ENCODE assay signal across 18 cellular contexts in genomic region chr7:11252705-11253272, GRCh38.
DNase-seq lines count a peak whose midpoint lies in the region; ATAC-seq and TF ChIP-seq lines count a peak whose summit lies in the region.
"Had no signal": no experiment of that assay in that cellular context is flagged by ENCODE, and none has a peak within 500 bp of the region (broad histone marks: within the 10 kb centered on the region; RNA-seq: fewer than 3 reads in every experiment).

No MANE protein-coding gene starts in this region.

- peak; percentile 57 for ATAC-seq in GM18870 (IDR thresholded peaks at IDR 0.05; ENCODE audit: unreplicated experiment)
- peak; percentile 72 for ATAC-seq in HG03159 (IDR thresholded peaks at IDR 0.05; ENCODE audit: unreplicated experiment)
- no peak for ATAC-seq in HG03565 (IDR thresholded peaks at IDR 0.05; ENCODE audit: unreplicated experiment)
- ATAC-seq: esophagus mucosa, psoas muscle had no signal

- H3K4me3 ChIP-seq in parathyroid adenoma (ENCODE audit: low read depth, low read length): no peak overlapping the region
- H3K4me3 ChIP-seq in GM23248: no peak overlapping the region
- H3K4me3 ChIP-seq: left ventricle myocardium inferior, psoas muscle had no signal

- no peaks in the 10 kb centered on the region for H3K4me1 ChIP-seq in parathyroid adenoma
- H3K4me1 ChIP-seq in GM23248 (ENCODE audit: insufficient read depth): no peaks in the 10 kb centered on the region; the same call in 1 of the 2 replicates
- H3K4me1 ChIP-seq: left ventricle myocardium inferior, psoas muscle had no signal

- no peaks in the 10 kb centered on the region for H3K9me2 ChIP-seq in GM23248 (ENCODE audit: insufficient read depth)

- peak overlapping the region; percentile 15 for H2AFZ ChIP-seq in parathyroid adenoma
- H2AFZ ChIP-seq in GM23248: no peak overlapping the region

- H3K36me3 ChIP-seq in parathyroid adenoma (ENCODE audit: control insufficient read depth, insufficient read depth, low read length) (no peaks in the 10 kb centered on the region), GM23248 (ENCODE audit: low read depth) (no peaks in the 10 kb centered on the region)
- H3K36me3 ChIP-seq: left ventricle myocardium inferior had no signal

- no peak overlapping the region for H3K9ac ChIP-seq in parathyroid adenoma
- H3K9ac ChIP-seq in GM23248: no peak overlapping the region

- H3K4me2 ChIP-seq in parathyroid adenoma (ENCODE audit: low read length) (no peak overlapping the region), GM23248 (ENCODE audit: unreplicated experiment) (no peak overlapping the region)

- H3K27me3 ChIP-seq in parathyroid adenoma (ENCODE audit: control insufficient read depth, insufficient read depth, low read length) (no peaks in the 10 kb centered on the region), GM23248 (replicated peaks; ENCODE audit: insufficient read depth) (no peaks in the 10 kb centered on the region)

- no peaks in the 10 kb centered on the region for H4K20me1 ChIP-seq in GM23248 (ENCODE audit: insufficient read depth)

- H3K27ac ChIP-seq in parathyroid adenoma (no peak overlapping the region), GM23248 (no peak overlapping the region)
- H3K27ac ChIP-seq: left ventricle myocardium inferior, psoas muscle had no signal

- H3K79me2 ChIP-seq in parathyroid adenoma (no peaks in the 10 kb centered on the region), GM23248 (ENCODE audit: insufficient read depth) (no peaks in the 10 kb centered on the region)

- H3K9me3 ChIP-seq in parathyroid adenoma (ENCODE audit: control insufficient read depth, low read length): no peaks in the 10 kb centered on the region
- no peaks in the 10 kb centered on the region for H3K9me3 ChIP-seq in GM23248 (ENCODE audit: low read depth)
- H3K9me3 ChIP-seq: left ventricle myocardium inferior, psoas muscle had no signal

- no peaks in the 10 kb centered on the region for H3F3A ChIP-seq in GM23248 (ENCODE audit: insufficient read depth)

- DNase-seq in SKM-1 treated with dmso at 0.1 percent for 144 hours (lab: John Stamatoyannopoulos, UW; ENCODE audit: unreplicated experiment) (peak; percentile 32), hippocampal formation (lab: John Stamatoyannopoulos, UW) (no peak), GM23248 (no peak)
- DNase-seq in activated CD4-positive, CD25-positive, alpha-beta regulatory T cell (lab: John Stamatoyannopoulos, UW): no peak
- DNase-seq: activated CD8-positive, alpha-beta memory T cell treated with anti-CD3 and anti-CD28 coated beads, Interleukin-2, amount 50 U/mL, for 4 hours; activated naive CD4-positive, alpha-beta T cell treated with anti-CD3 and anti-CD28 coated beads, Interleukin-2, amount 10 ng/mL, durations not matched to agents 7 days and 5 days; C1 segment of cervical spinal cord; DMS79; left ventricle myocardium inferior; NCI-H446 treated with DMSO at 0.1 percent for 48 hours; psoas muscle; substantia nigra; SW 1271 had no signal

- TF ChIP-seq CTCF in parathyroid adenoma (IDR thresholded peaks at IDR 0.05): no peak

- in situ Hi-C loops in GM23248 (cut with MboI): no loop called here

- 74 to 89% methylated on average over 3 of the region's 3 CpGs for WGBS in GM23248 (ENCODE audit: low coverage in 1 of 2, low lambda C conversion rate in 2 of 2, missing lambda C conversion rate in 2 of 2), 2 experiments
